ENCODE assay signal across 1 cellular context in genomic region chr16:30893744-30894539, GRCh38.
TF ChIP-seq lines count a peak whose summit lies in the region.

Gene BCL7C (minus strand): TSS chr16:30894077. CDS start chr16:30893944, 133 bp downstream.

TF ChIP-seq in HepG2, 621 proteins besides CTCF, POLR2A, EP300 and RAD21 (continued from another document and continues in another):
- TF ChIP-seq, protein P1, sequence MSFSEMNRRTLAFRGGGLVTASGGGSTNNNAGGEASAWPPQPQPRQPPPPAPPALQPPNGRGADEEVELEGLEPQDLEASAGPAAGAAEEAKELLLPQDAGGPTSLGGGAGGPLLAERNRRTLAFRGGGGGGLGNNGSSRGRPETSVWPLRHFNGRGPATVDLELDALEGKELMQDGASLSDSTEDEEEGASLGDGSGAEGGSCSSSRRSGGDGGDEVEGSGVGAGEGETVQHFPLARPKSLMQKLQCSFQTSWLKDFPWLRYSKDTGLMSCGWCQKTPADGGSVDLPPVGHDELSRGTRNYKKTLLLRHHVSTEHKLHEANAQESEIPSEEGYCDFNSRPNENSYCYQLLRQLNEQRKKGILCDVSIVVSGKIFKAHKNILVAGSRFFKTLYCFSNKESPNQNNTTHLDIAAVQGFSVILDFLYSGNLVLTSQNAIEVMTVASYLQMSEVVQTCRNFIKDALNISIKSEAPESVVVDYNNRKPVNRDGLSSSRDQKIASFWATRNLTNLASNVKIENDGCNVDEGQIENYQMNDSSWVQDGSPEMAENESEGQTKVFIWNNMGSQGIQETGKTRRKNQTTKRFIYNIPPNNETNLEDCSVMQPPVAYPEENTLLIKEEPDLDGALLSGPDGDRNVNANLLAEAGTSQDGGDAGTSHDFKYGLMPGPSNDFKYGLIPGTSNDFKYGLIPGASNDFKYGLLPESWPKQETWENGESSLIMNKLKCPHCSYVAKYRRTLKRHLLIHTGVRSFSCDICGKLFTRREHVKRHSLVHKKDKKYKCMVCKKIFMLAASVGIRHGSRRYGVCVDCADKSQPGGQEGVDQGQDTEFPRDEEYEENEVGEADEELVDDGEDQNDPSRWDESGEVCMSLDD (CRISPR knock-in tag; IDR thresholded peaks at IDR 0.05; ENCODE audit: borderline replicate concordance): peak; percentile 86
- TF ChIP-seq DMAP1 (CRISPR knock-in tag; IDR thresholded peaks at IDR 0.05) (peak; percentile 86), SRSF1 (optimal IDR thresholded peaks at IDR 0.05; ENCODE audit: low read depth, low read length) (no peak), RBM39 (IDR thresholded peaks at IDR 0.05; ENCODE audit: low read depth, low read length, poor library complexity, severe bottlenecking) (no peak), PITX1 (CRISPR knock-in tag; IDR thresholded peaks at IDR 0.05) (peak; percentile 68; the same call in 1 of the 2 replicates), ZBTB44 (CRISPR knock-in tag; IDR thresholded peaks at IDR 0.05) (peak; percentile 86; the same call in 1 of the 2 replicates), PRDM15 (CRISPR knock-in tag; IDR thresholded peaks at IDR 0.05) (peak; percentile 86), MBD4 (IDR thresholded peaks at IDR 0.05; ENCODE audit: borderline replicate concordance, low read length) (no peak), SOX5 (CRISPR knock-in tag; IDR thresholded peaks at IDR 0.05; ENCODE audit: borderline replicate concordance) (peak; percentile 44), ZNF616 (CRISPR knock-in tag; IDR thresholded peaks at IDR 0.05; ENCODE audit: low read depth) (peak; percentile 99), ZNF256 (CRISPR knock-in tag; conservative IDR thresholded peaks at IDR 0.05) (peak; percentile 82; the same call in 1 of the 2 replicates), TCF12 (IDR thresholded peaks at IDR 0.05) (no peak), TCF12 (CRISPR knock-in tag; IDR thresholded peaks at IDR 0.05) (peak; percentile 67; the same call in 1 of the 2 replicates), ZNF577 (CRISPR knock-in tag; IDR thresholded peaks at IDR 0.05; ENCODE audit: borderline replicate concordance, low read depth) (no peak), ZFY (CRISPR knock-in tag; IDR thresholded peaks at IDR 0.05) (peak; percentile 95), ZNF260 (CRISPR knock-in tag; IDR thresholded peaks at IDR 0.05; ENCODE audit: borderline replicate concordance, low read depth) (no peak), ZNF605 (CRISPR knock-in tag; IDR thresholded peaks at IDR 0.05) (peak; percentile 66; the same call in 1 of the 2 replicates), EED (CRISPR knock-in tag; IDR thresholded peaks at IDR 0.05) (no peak; the same call in 1 of the 2 replicates), TAF15 (IDR thresholded peaks at IDR 0.05; ENCODE audit: low read depth, low read length, poor library complexity, severe bottlenecking) (no peak), ZNF749 (CRISPR knock-in tag; IDR thresholded peaks at IDR 0.05; ENCODE audit: borderline replicate concordance) (peak; percentile 99), PHB2 (IDR thresholded peaks at IDR 0.05; ENCODE audit: partially characterized antibody) (no peak), PHF5A (CRISPR knock-in tag; IDR thresholded peaks at IDR 0.05; ENCODE audit: low read depth, unreplicated experiment) (no peak), HDAC1 (CRISPR knock-in tag; IDR thresholded peaks at IDR 0.05) (peak; percentile 74), ZSCAN22 (CRISPR knock-in tag; IDR thresholded peaks at IDR 0.05) (no peak), ZNF12 (CRISPR knock-in tag; IDR thresholded peaks at IDR 0.05) (peak; percentile 63; the same call in 1 of the 2 replicates), POLR2AphosphoS5 (IDR thresholded peaks at IDR 0.05; ENCODE audit: low read depth, low read length) (peak; percentile 50; the same call in 1 of the 2 replicates), ZNF333 (CRISPR knock-in tag; IDR thresholded peaks at IDR 0.05; ENCODE audit: borderline replicate concordance) (peak; percentile 92), ZBTB20 (CRISPR knock-in tag; IDR thresholded peaks at IDR 0.05; ENCODE audit: borderline replicate concordance, low read depth) (peak; percentile 79; the same call in 1 of the 2 replicates), MXI1 (IDR thresholded peaks at IDR 0.05; ENCODE audit: borderline replicate concordance, low read depth, low read length) (peak; percentile 96), JDP2 (CRISPR knock-in tag; IDR thresholded peaks at IDR 0.05; ENCODE audit: borderline replicate concordance) (peak; percentile 74; the same call in 1 of the 2 replicates), ZNF224 (CRISPR knock-in tag; IDR thresholded peaks at IDR 0.05) (no peak), SOX13 (IDR thresholded peaks at IDR 0.05) (no peak), SOX13 (CRISPR knock-in tag; conservative IDR thresholded peaks at IDR 0.05 in 1 of 2, IDR thresholded peaks at IDR 0.05 in 1 of 2) (peak in 1 of 2 experiments; percentile 60; a peak in 2 of 4 replicates), ZFP62 (CRISPR knock-in tag; IDR thresholded peaks at IDR 0.05) (no peak), ZBTB42 (CRISPR knock-in tag; IDR thresholded peaks at IDR 0.05) (no peak), ZNF496 (CRISPR knock-in tag; IDR thresholded peaks at IDR 0.05; ENCODE audit: insufficient replicate concordance) (no peak), NONO (IDR thresholded peaks at IDR 0.05) (no peak), NONO (CRISPR knock-in tag; conservative IDR thresholded peaks at IDR 0.05) (peak; percentile 86), USF2 (IDR thresholded peaks at IDR 0.05; ENCODE audit: low read depth, low read length) (peak; percentile 73), USF2 (CRISPR knock-in tag; IDR thresholded peaks at IDR 0.05; ENCODE audit: borderline replicate concordance) (peak; percentile 66), HMG20A (CRISPR knock-in tag; IDR thresholded peaks at IDR 0.05; ENCODE audit: borderline replicate concordance) (0 out of 2 replicates have a peak, but pooled peaks have one; percentile 40), ZNF136 (CRISPR knock-in tag; IDR thresholded peaks at IDR 0.05; ENCODE audit: low read depth) (no peak), GATA4 (IDR thresholded peaks at IDR 0.05; ENCODE audit: borderline replicate concordance, low read depth) (0 out of 2 replicates have a peak, but pooled peaks have one; percentile 21), KDM5A (IDR thresholded peaks at IDR 0.05; ENCODE audit: borderline replicate concordance, low read length) (no peak), ZBTB38 (CRISPR knock-in tag; IDR thresholded peaks at IDR 0.05) (peak; percentile 100)
- TF ChIP-seq, protein P2, sequence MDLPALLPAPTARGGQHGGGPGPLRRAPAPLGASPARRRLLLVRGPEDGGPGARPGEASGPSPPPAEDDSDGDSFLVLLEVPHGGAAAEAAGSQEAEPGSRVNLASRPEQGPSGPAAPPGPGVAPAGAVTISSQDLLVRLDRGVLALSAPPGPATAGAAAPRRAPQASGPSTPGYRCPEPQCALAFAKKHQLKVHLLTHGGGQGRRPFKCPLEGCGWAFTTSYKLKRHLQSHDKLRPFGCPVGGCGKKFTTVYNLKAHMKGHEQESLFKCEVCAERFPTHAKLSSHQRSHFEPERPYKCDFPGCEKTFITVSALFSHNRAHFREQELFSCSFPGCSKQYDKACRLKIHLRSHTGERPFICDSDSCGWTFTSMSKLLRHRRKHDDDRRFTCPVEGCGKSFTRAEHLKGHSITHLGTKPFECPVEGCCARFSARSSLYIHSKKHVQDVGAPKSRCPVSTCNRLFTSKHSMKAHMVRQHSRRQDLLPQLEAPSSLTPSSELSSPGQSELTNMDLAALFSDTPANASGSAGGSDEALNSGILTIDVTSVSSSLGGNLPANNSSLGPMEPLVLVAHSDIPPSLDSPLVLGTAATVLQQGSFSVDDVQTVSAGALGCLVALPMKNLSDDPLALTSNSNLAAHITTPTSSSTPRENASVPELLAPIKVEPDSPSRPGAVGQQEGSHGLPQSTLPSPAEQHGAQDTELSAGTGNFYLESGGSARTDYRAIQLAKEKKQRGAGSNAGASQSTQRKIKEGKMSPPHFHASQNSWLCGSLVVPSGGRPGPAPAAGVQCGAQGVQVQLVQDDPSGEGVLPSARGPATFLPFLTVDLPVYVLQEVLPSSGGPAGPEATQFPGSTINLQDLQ (CRISPR knock-in tag; IDR thresholded peaks at IDR 0.05): peak; percentile 91
- TF ChIP-seq, protein P3, sequence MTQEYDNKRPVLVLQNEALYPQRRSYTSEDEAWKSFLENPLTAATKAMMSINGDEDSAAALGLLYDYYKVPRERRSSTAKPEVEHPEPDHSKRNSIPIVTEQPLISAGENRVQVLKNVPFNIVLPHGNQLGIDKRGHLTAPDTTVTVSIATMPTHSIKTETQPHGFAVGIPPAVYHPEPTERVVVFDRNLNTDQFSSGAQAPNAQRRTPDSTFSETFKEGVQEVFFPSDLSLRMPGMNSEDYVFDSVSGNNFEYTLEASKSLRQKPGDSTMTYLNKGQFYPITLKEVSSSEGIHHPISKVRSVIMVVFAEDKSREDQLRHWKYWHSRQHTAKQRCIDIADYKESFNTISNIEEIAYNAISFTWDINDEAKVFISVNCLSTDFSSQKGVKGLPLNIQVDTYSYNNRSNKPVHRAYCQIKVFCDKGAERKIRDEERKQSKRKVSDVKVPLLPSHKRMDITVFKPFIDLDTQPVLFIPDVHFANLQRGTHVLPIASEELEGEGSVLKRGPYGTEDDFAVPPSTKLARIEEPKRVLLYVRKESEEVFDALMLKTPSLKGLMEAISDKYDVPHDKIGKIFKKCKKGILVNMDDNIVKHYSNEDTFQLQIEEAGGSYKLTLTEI (CRISPR knock-in tag; conservative IDR thresholded peaks at IDR 0.05): no peak
- TF ChIP-seq, protein P4, sequence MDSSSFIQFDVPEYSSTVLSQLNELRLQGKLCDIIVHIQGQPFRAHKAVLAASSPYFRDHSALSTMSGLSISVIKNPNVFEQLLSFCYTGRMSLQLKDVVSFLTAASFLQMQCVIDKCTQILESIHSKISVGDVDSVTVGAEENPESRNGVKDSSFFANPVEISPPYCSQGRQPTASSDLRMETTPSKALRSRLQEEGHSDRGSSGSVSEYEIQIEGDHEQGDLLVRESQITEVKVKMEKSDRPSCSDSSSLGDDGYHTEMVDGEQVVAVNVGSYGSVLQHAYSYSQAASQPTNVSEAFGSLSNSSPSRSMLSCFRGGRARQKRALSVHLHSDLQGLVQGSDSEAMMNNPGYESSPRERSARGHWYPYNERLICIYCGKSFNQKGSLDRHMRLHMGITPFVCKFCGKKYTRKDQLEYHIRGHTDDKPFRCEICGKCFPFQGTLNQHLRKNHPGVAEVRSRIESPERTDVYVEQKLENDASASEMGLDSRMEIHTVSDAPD (CRISPR knock-in tag; IDR thresholded peaks at IDR 0.05): no peak; the same call in 1 of the 2 replicates
- TF ChIP-seq, protein P5, sequence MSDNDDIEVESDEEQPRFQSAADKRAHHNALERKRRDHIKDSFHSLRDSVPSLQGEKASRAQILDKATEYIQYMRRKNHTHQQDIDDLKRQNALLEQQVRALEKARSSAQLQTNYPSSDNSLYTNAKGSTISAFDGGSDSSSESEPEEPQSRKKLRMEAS (IDR thresholded peaks at IDR 0.05): peak; percentile 100
- TF ChIP-seq, protein P6, sequence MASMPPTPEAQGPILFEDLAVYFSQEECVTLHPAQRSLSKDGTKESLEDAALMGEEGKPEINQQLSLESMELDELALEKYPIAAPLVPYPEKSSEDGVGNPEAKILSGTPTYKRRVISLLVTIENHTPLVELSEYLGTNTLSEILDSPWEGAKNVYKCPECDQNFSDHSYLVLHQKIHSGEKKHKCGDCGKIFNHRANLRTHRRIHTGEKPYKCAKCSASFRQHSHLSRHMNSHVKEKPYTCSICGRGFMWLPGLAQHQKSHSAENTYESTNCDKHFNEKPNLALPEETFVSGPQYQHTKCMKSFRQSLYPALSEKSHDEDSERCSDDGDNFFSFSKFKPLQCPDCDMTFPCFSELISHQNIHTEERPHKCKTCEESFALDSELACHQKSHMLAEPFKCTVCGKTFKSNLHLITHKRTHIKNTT (CRISPR knock-in tag; IDR thresholded peaks at IDR 0.05): no peak
